In genomic region chr10:129659881-129660280, GRCh38 we compare ENCODE assay signal across 28 cellular contexts.
DNase-seq lines count a peak whose midpoint lies in the region; ATAC-seq and TF ChIP-seq lines count a peak whose summit lies in the region.
"Had no signal": no experiment of that assay in that cellular context is flagged by ENCODE, and none has a peak within 500 bp of the region (broad histone marks: within the 10 kb centered on the region; RNA-seq: fewer than 3 reads in every experiment).

No MANE protein-coding gene starts in this region.

- no peaks in the 10 kb centered on the region for H4K20me1 ChIP-seq in fibroblast of lung (ENCODE audit: control insufficient read depth, extremely low read depth, insufficient read depth, low read length)
- no peaks in the 10 kb centered on the region for H4K20me1 ChIP-seq in OCI-LY7 (ENCODE audit: insufficient read depth, low read length)

- H2AFZ ChIP-seq in fibroblast of lung (ENCODE audit: low read length) = no peak overlapping the region
- H2AFZ ChIP-seq in OCI-LY7 (ENCODE audit: low read length) = no peak overlapping the region

- H3K79me2 ChIP-seq in fibroblast of lung (ENCODE audit: control insufficient read depth, insufficient read depth, low read length) (no peaks in the 10 kb centered on the region), OCI-LY7 (ENCODE audit: insufficient read depth, low read depth, low read length) (no peaks in the 10 kb centered on the region)

- no peak overlapping the region for H3K27ac ChIP-seq in fibroblast of lung (ENCODE audit: insufficient read depth, low read length)
- no peak overlapping the region for H3K27ac ChIP-seq in subcutaneous abdominal adipose tissue (ENCODE audit: low read depth, low read length)
- H3K27ac ChIP-seq in OCI-LY7 (ENCODE audit: low read depth, low read length, poor library complexity, severe bottlenecking) = no peak overlapping the region
- H3K27ac ChIP-seq: adrenal gland, upper lobe of right lung had no signal

- H3K36me3 ChIP-seq in fibroblast of lung (ENCODE audit: control insufficient read depth, insufficient read depth, low read length) = no peaks in the 10 kb centered on the region
- peaks cover 0 to 5% (median 0%) of the 10 kb centered on the region in 5 donors for H3K36me3 ChIP-seq in subcutaneous abdominal adipose tissue (ENCODE audit: control insufficient read depth in 5 of 5, insufficient read depth in 5 of 5, low read length in 5 of 5)
- no peaks in the 10 kb centered on the region for H3K36me3 ChIP-seq in OCI-LY7 (ENCODE audit: insufficient read depth, low read length)
- H3K36me3 ChIP-seq: adrenal gland, upper lobe of right lung had no signal

- H3K9me2 ChIP-seq in OCI-LY7 (ENCODE audit: insufficient read depth, low read length) = no peaks in the 10 kb centered on the region

- no TSS peak for BruUV-seq in OCI-LY7 (replicated peaks; lab: Mats Ljungman, UMichigan)

- TF ChIP-seq POLR2A in NB4 (IDR thresholded peaks at IDR 0.05; ENCODE audit: extremely low read depth, insufficient read length) = no peak

- intact Hi-C loops in OCI-LY7 (cut with micrococcal nuclease; ENCODE audit: unreplicated experiment) = no loop called here

- TF ChIP-seq CTCF in NB4 (IDR thresholded peaks at IDR 0.05; ENCODE audit: low read depth, low read length) = no peak
- TF ChIP-seq CTCF in fibroblast of lung (conservative IDR thresholded peaks at IDR 0.05 in 1 of 2, IDR thresholded peaks at IDR 0.05 in 1 of 2; ENCODE audit: low read depth in 1 of 2, low read length in 2 of 2) = no peak
- no peak for TF ChIP-seq CTCF in OCI-LY7 (conservative IDR thresholded peaks at IDR 0.05; ENCODE audit: low read length)

- H3K9me3 ChIP-seq in fibroblast of lung (ENCODE audit: control insufficient read depth, insufficient read depth, low read depth, low read length) = no peaks in the 10 kb centered on the region
- H3K9me3 ChIP-seq in subcutaneous abdominal adipose tissue (ENCODE audit: control insufficient read depth in 5 of 5, low read length in 5 of 5) = peaks cover 0 to 9% (median 6%) of the 10 kb centered on the region in 5 donors
- H3K9me3 ChIP-seq in OCI-LY7 (ENCODE audit: low read length) = no peaks in the 10 kb centered on the region
- H3K9me3 ChIP-seq: adrenal gland, upper lobe of right lung had no signal

- no peak for ATAC-seq in HG03439 (IDR thresholded peaks at IDR 0.05; ENCODE audit: unreplicated experiment)
- ATAC-seq: activated CD4-positive, alpha-beta T cell treated with anti-CD3 and anti-CD28 coated beads for 36 hours; activated CD8-positive, alpha-beta T cell treated with anti-CD3 and anti-CD28 coated beads for 36 hours; left cardiac atrium; natural killer cell treated with Interleukin-12 subunit alpha and Interleukin-12 subunit beta and Interleukin-15 and Interleukin-18, amount 100 ng/mL, for 72 hours; SK-N-SH treated with all-trans-retinoic acid at 6 μM for 48 hours; upper lobe of right lung had no signal

- H3K4me3 ChIP-seq in NB4 (ENCODE audit: low read depth, low read length) (no peak overlapping the region), fibroblast of lung (replicated peaks in 1 of 4; ENCODE audit: control extremely low read depth in 1 of 4, insufficient read depth in 1 of 4, low read depth in 3 of 4, low read length in 4 of 4) (peak overlapping the region in 1 of 4 experiments; percentile 16), subcutaneous abdominal adipose tissue (ENCODE audit: low read depth in 1 of 5, low read length in 5 of 5) (peak overlapping the region in 4 of 5 donors; percentile 24 to 54 (median 38)), OCI-LY7 (ENCODE audit: low read depth, low read length, poor library complexity, severe bottlenecking) (no peak overlapping the region)
- H3K4me3 ChIP-seq: adrenal gland, upper lobe of right lung had no signal

- H3K4me2 ChIP-seq in fibroblast of lung (ENCODE audit: extremely low read depth, insufficient read depth, low read length) (peak overlapping the region; percentile 85), OCI-LY7 (ENCODE audit: low read length) (no peak overlapping the region)

- no peaks in the 10 kb centered on the region for H3K4me1 ChIP-seq in fibroblast of lung (ENCODE audit: control insufficient read depth, extremely low read depth, insufficient read depth, low read length)
- H3K4me1 ChIP-seq in subcutaneous abdominal adipose tissue (ENCODE audit: control insufficient read depth in 5 of 5, insufficient read depth in 5 of 5, low read length in 5 of 5) = peaks cover 0 to 13% (median 5%) of the 10 kb centered on the region in 5 donors
- H3K4me1 ChIP-seq in OCI-LY7 (ENCODE audit: insufficient read depth, low read length, poor library complexity, severe bottlenecking) = no peaks in the 10 kb centered on the region
- H3K4me1 ChIP-seq: adrenal gland, upper lobe of right lung had no signal

- POLR2A ChIA-PET in OCI-LY7 (lab: Charles Lee) = no interaction called here

- CTCF ChIA-PET in OCI-LY7 (lab: Charles Lee; ENCODE audit: unreplicated experiment) = no interaction called here

- H3K9ac ChIP-seq in fibroblast of lung (ENCODE audit: insufficient read depth, low read length) = no peak overlapping the region
- H3K9ac ChIP-seq in subcutaneous abdominal adipose tissue (ENCODE audit: low read length in 5 of 5) = no peak overlapping the region

- peak; percentile 10 for DNase-seq in GM04504 (ENCODE audit: low read depth)
- DNase-seq in NB4 (ENCODE audit: low read depth) = peak; percentile 52
- DNase-seq in fibroblast of lung (ENCODE audit: low read depth in 2 of 2) = peak in 1 of 2 donors; percentile 8
- no peak for DNase-seq in DMS153 treated with DMSO at 0.1 percent for 48 hours (lab: John Stamatoyannopoulos, UW; ENCODE audit: unreplicated experiment)
- no peak for DNase-seq in dedifferentiated amniotic fluid mesenchymal stem cell (ENCODE audit: extremely low spot score)
- DNase-seq in OCI-LY7 (ENCODE audit: low spot score) = no peak
- DNase-seq: activated CD4-positive, alpha-beta T cell treated with anti-CD3 and anti-CD28 coated beads for 36 hours; activated CD8-positive, alpha-beta memory T cell treated with anti-CD3 and anti-CD28 coated beads, Interleukin-2, amount 50 U/mL, for 48 hours; activated CD8-positive, alpha-beta T cell treated with anti-CD3 and anti-CD28 coated beads for 36 hours; activated naive CD4-positive, alpha-beta T cell treated with anti-CD3 and anti-CD28 coated beads for 36 hours; adrenal gland; CD4-positive, alpha-beta T cell; hippocampal formation; left cardiac atrium; mammary epithelial cell; NCI-H1417 treated with DMSO at 0.1 percent for 48 hours; NCI-H2081; NCI-H226; NCI-H748 treated with DMSO at 0.1 percent for 48 hours; OCI-M1; stimulated activated CD4-positive, alpha-beta T cell treated with anti-CD3 and anti-CD28 coated beads, Interleukin-15, amount 100 ng/mL, for 24 hours; stimulated activated CD4-positive, alpha-beta T cell treated with anti-CD3 and anti-CD28 coated beads, Interleukin-4, amount 100 ng/mL, for 4 hours; substantia nigra; upper lobe of right lung had no signal

- H3K27me3 ChIP-seq in fibroblast of lung (ENCODE audit: control insufficient read depth, insufficient read depth, low read length) (no peaks in the 10 kb centered on the region), subcutaneous abdominal adipose tissue (ENCODE audit: control insufficient read depth in 5 of 5, insufficient read depth in 4 of 5, low read length in 5 of 5) (no peaks in the 10 kb centered on the region)
- H3K27me3 ChIP-seq: adrenal gland, upper lobe of right lung had no signal

Comparison
In these comparisons a context has a peak if more than half of its experiments do, and no peak if none do; other contexts are left out.
1. DNase-seq: peak in GM04504 (single experiment) and NB4 (single experiment); none in DMS153 treated with DMSO at 0.1 percent for 48 hours (single experiment), dedifferentiated amniotic fluid mesenchymal stem cell (single experiment) and OCI-LY7 (single experiment).
2. H3K4me3 ChIP-seq: peak in subcutaneous abdominal adipose tissue (4 of 5); none in NB4 (single experiment) and OCI-LY7 (single experiment).